In the genomic region with DNA sequence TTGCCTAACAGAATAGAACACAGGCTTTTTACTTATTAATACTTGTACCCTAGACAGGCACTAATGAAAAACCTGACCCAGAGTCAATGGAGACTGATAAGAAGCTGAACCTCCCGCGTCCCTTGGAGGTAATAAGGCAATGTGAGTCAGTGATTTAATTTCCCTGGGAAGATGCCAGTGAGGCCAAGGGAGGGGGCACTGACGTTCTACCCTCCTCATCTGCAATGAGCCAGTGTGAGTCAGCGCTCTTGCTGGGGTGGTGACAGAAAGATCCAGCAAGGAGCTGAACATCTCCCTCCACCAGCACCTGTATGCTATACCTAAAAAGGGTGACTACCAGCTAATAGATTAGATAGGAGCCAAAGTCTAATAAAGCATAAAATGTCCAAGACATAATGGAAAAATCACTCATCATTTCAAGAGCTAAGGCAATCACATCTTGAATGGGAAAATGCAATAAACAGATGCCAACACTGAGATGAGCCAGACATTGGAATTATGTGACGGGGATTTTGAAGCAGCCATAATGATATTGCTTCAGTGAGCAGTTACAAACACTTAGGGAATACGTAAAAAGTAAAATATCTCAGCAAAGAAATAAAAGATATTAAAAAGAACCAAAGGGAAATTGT, we compare ENCODE assay signal across 13 cellular contexts.
A peak's percentile ranks its signal among the peaks of the same experiment; 100 is the strongest.
DNase-seq lines count a peak whose midpoint lies in the region; ATAC-seq, FAIRE-seq and TF ChIP-seq lines count a peak whose summit lies in the region.
"Had no signal": no experiment of that assay in that cellular context is flagged by ENCODE, and none has a peak within 500 bp of the region (broad histone marks: within the 10 kb centered on the region; RNA-seq: fewer than 3 reads in every experiment).

No MANE protein-coding gene starts in this region.

- H3K9me1 ChIP-seq in keratinocyte (ENCODE audit: control insufficient read depth, extremely low read depth, insufficient read depth, low read length) = no peaks in the 10 kb centered on the region

- no peaks in the 10 kb centered on the region for H4K20me1 ChIP-seq in keratinocyte (ENCODE audit: control insufficient read depth, extremely low read depth, insufficient read depth, low read length)

- CTCF ChIA-PET in MCF 10A (lab: Yijun Ruan, JAX) (interaction anchor here (0.5 to 3.9 kb wide), 6 partner anchors 9 to 282 kb away, joined by 3 to 29 read pairs (median 4); no protein-coding TSS in a partner anchor), GM10248 (lab: Yijun Ruan, JAX) (interaction anchor here (1.3 to 3.1 kb wide), 3 partner anchors 8 to 74 kb away, joined by 3 to 21 read pairs (median 4); no protein-coding TSS in a partner anchor)

- no peak overlapping the region for H3K4me3 Mint-ChIP-seq in MCF 10A (ENCODE audit: unreplicated experiment)
- H3K4me3 Mint-ChIP-seq: activated CD8-positive, alpha-beta T cell treated with anti-CD3 and anti-CD28 coated beads, Interleukin-2, amount 10 ng/mL, durations not matched to agents 7 days and 5 days had no signal

- H3K36me3 ChIP-seq in breast epithelium (no peaks in the 10 kb centered on the region), bronchial epithelial cell (ENCODE audit: control insufficient read depth, insufficient read depth, low read length) (peaks cover 4% of the 10 kb centered on the region), keratinocyte (ENCODE audit: control insufficient read depth in 2 of 2, extremely low read depth in 1 of 2, insufficient read depth in 2 of 2, low read length in 2 of 2) (no peaks in the 10 kb centered on the region)
- H3K36me3 ChIP-seq: ovary had no signal

- no peaks in the 10 kb centered on the region for H3K27me3 Mint-ChIP-seq in MCF 10A (ENCODE audit: insufficient read depth, unreplicated experiment)

- H3K9ac ChIP-seq in keratinocyte (ENCODE audit: control insufficient read depth, extremely low read depth, insufficient read depth, low read length) = no peak overlapping the region

- POLR2A ChIA-PET in MCF 10A (lab: Yijun Ruan, JAX) (interaction anchor here (0.6 to 1.9 kb wide), 8 partner anchors 9 to 626 kb away, joined by 3 to 8 read pairs (median 4); no protein-coding TSS in a partner anchor), GM10248 (lab: Yijun Ruan, JAX) (no interaction called here)

- FAIRE-seq in bronchial epithelial cell (lab: Jason Lieb, UNC) = peak; percentile 91
- FAIRE-seq in keratinocyte (lab: Jason Lieb, UNC) = peak; percentile 91

- peaks cover 8% of the 10 kb centered on the region for H3K4me1 Mint-ChIP-seq in MCF 10A (ENCODE audit: insufficient read depth, unreplicated experiment)

- H3K36me3 Mint-ChIP-seq in MCF 10A (ENCODE audit: insufficient read depth, unreplicated experiment) = peaks cover 4% of the 10 kb centered on the region

- no peak for TF ChIP-seq CTCF in MCF 10A (IDR thresholded peaks at IDR 0.05; ENCODE audit: unreplicated experiment)
- no peak for TF ChIP-seq CTCF in breast epithelium (IDR thresholded peaks at IDR 0.05)
- TF ChIP-seq CTCF in bronchial epithelial cell (IDR thresholded peaks at IDR 0.05; ENCODE audit: insufficient read depth, low read length, severe bottlenecking) = no peak
- TF ChIP-seq CTCF in keratinocyte (optimal IDR thresholded peaks at IDR 0.05 in 1 of 3, IDR thresholded peaks at IDR 0.05 in 1 of 3, conservative IDR thresholded peaks at IDR 0.05 in 1 of 3; ENCODE audit: extremely low read depth in 1 of 3, insufficient read depth in 2 of 3, low read length in 3 of 3) = no peak
- TF ChIP-seq CTCF in GM10248 (IDR thresholded peaks at IDR 0.05; ENCODE audit: control extremely low read depth, extremely low read depth, low read depth, missing control alignments) = no peak

- no peak overlapping the region for H3K27ac Mint-ChIP-seq in MCF 10A (ENCODE audit: low read depth, unreplicated experiment)
- H3K27ac Mint-ChIP-seq: activated CD8-positive, alpha-beta T cell treated with anti-CD3 and anti-CD28 coated beads, Interleukin-2, amount 10 ng/mL, durations not matched to agents 7 days and 5 days had no signal

- H3K27ac ChIP-seq in breast epithelium (no peak overlapping the region), keratinocyte (ENCODE audit: control insufficient read depth, insufficient read depth, low read length) (no peak overlapping the region)
- H3K27ac ChIP-seq: ovary had no signal

- no peak for TF ChIP-seq POLR2A in breast epithelium (IDR thresholded peaks at IDR 0.05)

- H3K79me2 ChIP-seq in keratinocyte (ENCODE audit: control insufficient read depth, insufficient read depth, low read length) = no peaks in the 10 kb centered on the region

- peak overlapping the region; percentile 9 for H3K4me2 ChIP-seq in keratinocyte (ENCODE audit: control insufficient read depth, extremely low read depth, insufficient read depth, low read depth, low read length)

- no peaks in the 10 kb centered on the region for H3K9me3 Mint-ChIP-seq in MCF 10A (ENCODE audit: unreplicated experiment)

- no peak overlapping the region for H3K4me3 ChIP-seq in breast epithelium
- H3K4me3 ChIP-seq in bronchial epithelial cell (ENCODE audit: low read depth, low read length) = no peak overlapping the region
- no peak overlapping the region for H3K4me3 ChIP-seq in keratinocyte (ENCODE audit: control insufficient read depth in 2 of 3, extremely low read depth in 1 of 3, insufficient read depth in 2 of 3, low read depth in 1 of 3, low read length in 3 of 3)
- H3K4me3 ChIP-seq: ovary had no signal

- intact Hi-C loops in MCF 10A (cut with micrococcal nuclease) (no loop called here), breast epithelium (cut with DNase I; ENCODE audit: low total_unique reads) (no loop called here)

- no peaks in the 10 kb centered on the region for H3K4me1 ChIP-seq in breast epithelium
- peaks cover 11% of the 10 kb centered on the region for H3K4me1 ChIP-seq in keratinocyte (ENCODE audit: control insufficient read depth, extremely low read depth, insufficient read depth, low read length)

- dilution Hi-C loops in keratinocyte (cut with MboI; ENCODE audit: extremely low pct_ligation_motif_present, low sequenced_read_pairs) = no loop called here

- H3K9me3 ChIP-seq in breast epithelium = no peaks in the 10 kb centered on the region
- H3K9me3 ChIP-seq in keratinocyte (ENCODE audit: control insufficient read depth, low read depth, low read length) = no peaks in the 10 kb centered on the region
- H3K9me3 ChIP-seq: ovary had no signal

- no TSS peak for BruUV-seq in MCF 10A (replicated peaks; lab: Mats Ljungman, UMichigan)

- ATAC-seq in GM21528 (IDR thresholded peaks at IDR 0.05; ENCODE audit: low FRiP score, unreplicated experiment) = no peak
- ATAC-seq: activated CD8-positive, alpha-beta T cell treated with anti-CD3 and anti-CD28 coated beads, Interleukin-2, amount 10 ng/mL, durations not matched to agents 7 days and 5 days had no signal

- DNase-seq in MCF 10A (ENCODE audit: unreplicated experiment) (peak; percentile 89), breast epithelium (ENCODE audit: low spot score in 2 of 2) (no peak), bronchial epithelial cell (ENCODE audit: low read depth) (peak; percentile 94), keratinocyte (ENCODE audit: low read depth, low spot score) (no peak), GM10248 (ENCODE audit: extremely low spot score) (no peak), germinal center (ENCODE audit: low spot score) (no peak)
- no peak for DNase-seq in effector CD8-positive, alpha-beta T cell (lab: John Stamatoyannopoulos, UW)
- DNase-seq: activated CD8-positive, alpha-beta T cell treated with anti-CD3 and anti-CD28 coated beads, Interleukin-2, amount 10 ng/mL, durations not matched to agents 7 days and 5 days; cerebellar nuclear complex; NCI-H2029 treated with DMSO at 0.1 percent for 48 hours; ovary; SIG-M5 had no signal

- no peaks in the 10 kb centered on the region for H3K27me3 ChIP-seq in breast epithelium
- H3K27me3 ChIP-seq in bronchial epithelial cell (ENCODE audit: control insufficient read depth, insufficient read depth, low read length) = no peaks in the 10 kb centered on the region
- H3K27me3 ChIP-seq in keratinocyte (ENCODE audit: control insufficient read depth, extremely low read depth, insufficient read depth, low read length) = no peaks in the 10 kb centered on the region
- H3K27me3 ChIP-seq: ovary had no signal

- no peak overlapping the region for H2AFZ ChIP-seq in keratinocyte (ENCODE audit: control insufficient read depth, low read length)

Comparison
In these comparisons a context has a peak if more than half of its experiments do, and no peak if none do; other contexts are left out.
1. DNase-seq: peak in MCF 10A (single experiment) and bronchial epithelial cell (single experiment); none in breast epithelium (0 of 2), keratinocyte (single experiment), effector CD8-positive, alpha-beta T cell (single experiment), GM10248 (single experiment) and germinal center (single experiment).